ENCODE assay signal across 8 cellular contexts in the genomic region with DNA sequence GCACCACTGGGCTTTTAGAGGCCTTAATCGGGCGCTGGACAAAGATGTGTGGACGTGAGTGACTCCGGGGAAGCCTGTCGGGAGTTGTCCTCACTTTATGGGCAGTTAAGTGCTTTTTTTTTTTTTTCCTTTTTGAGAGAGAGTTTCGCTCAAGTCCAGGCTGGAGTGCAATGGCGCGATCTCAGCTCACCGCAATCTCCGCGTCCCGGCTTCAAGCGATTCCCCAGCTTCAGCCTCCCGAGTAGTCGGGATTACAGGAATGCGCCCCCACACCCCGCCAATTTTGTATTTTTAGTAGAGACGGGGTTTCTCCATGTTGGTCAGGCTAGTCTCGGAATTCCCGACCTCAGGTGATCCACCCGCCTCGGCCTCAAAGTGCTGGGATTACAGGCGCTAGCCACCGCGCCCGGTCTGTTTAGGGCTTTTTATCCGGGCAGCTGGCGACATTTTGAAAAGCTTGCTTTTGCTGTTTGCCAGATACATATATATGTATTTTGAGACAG. TPM values are rescaled to one million over a fixed set of nuclear protein-coding genes. Genes with fewer than 3 reads are reported as not detected.
DNase-seq lines count a peak whose midpoint lies in the region; ATAC-seq and TF ChIP-seq lines count a peak whose summit lies in the region.

No MANE protein-coding gene starts in this region.

- TF ChIP-seq CTCF in ascending aorta (IDR thresholded peaks at IDR 0.05), result no peak
- no peak for TF ChIP-seq CTCF in testis (IDR thresholded peaks at IDR 0.05)

- peak overlapping the region; percentile 73 for H3K27ac Mint-ChIP-seq in activated CD4-positive, alpha-beta T cell treated with anti-CD3 and anti-CD28 coated beads for 36 hours

- no peaks in the 10 kb centered on the region for H3K9me3 ChIP-seq in ascending aorta
- H3K9me3 ChIP-seq in testis, result no peaks in the 10 kb centered on the region

- H3K4me3 Mint-ChIP-seq in activated CD4-positive, alpha-beta T cell treated with anti-CD3 and anti-CD28 coated beads for 36 hours, result peak overlapping the region; percentile 84

- intact Hi-C loops in activated CD4-positive, alpha-beta T cell treated with anti-CD3 and anti-CD28 coated beads for 36 hours (cut with DNase I, micrococcal nuclease), result loop anchor here in 1 of 2 experiments (10.0 kb wide), 1 partner anchor 870 kb away; a partner anchor contains a TSS
- intact Hi-C loops in ascending aorta (cut with DNase I) (loop anchor here (5.0 to 10.0 kb wide), 2 partner anchors 347 to 570 kb away; no protein-coding TSS in a partner anchor), testis (cut with DNase I; ENCODE audit: low total_unique reads) (no loop called here)

- H3K27me3 ChIP-seq in ascending aorta (no peaks in the 10 kb centered on the region), testis (no peaks in the 10 kb centered on the region)

- H3K4me1 ChIP-seq in ascending aorta, result peaks cover 0 to 16% of the 10 kb centered on the region in 2 donors
- H3K4me1 ChIP-seq in testis, result peaks cover 23% of the 10 kb centered on the region

- H3K36me3 ChIP-seq in ascending aorta (no peaks in the 10 kb centered on the region), testis (ENCODE audit: low read depth, missing control alignments) (no peaks in the 10 kb centered on the region)

- H3K27ac ChIP-seq in ascending aorta (peak overlapping the region; percentile 89 to 96), testis (peak overlapping the region; percentile 92 to 99)

- H3K4me3 ChIP-seq in ascending aorta, result peak overlapping the region; percentile 98 to 100
- peak overlapping the region; percentile 89 to 99 for H3K4me3 ChIP-seq in testis

- H3K27me3 Mint-ChIP-seq in activated CD4-positive, alpha-beta T cell treated with anti-CD3 and anti-CD28 coated beads for 36 hours, result no peaks in the 10 kb centered on the region

- H3K36me3 Mint-ChIP-seq in activated CD4-positive, alpha-beta T cell treated with anti-CD3 and anti-CD28 coated beads for 36 hours (ENCODE audit: low read depth), result peaks cover 21% of the 10 kb centered on the region

- ATAC-seq in activated CD4-positive, alpha-beta T cell treated with anti-CD3 and anti-CD28 coated beads for 36 hours, result no peak
- ATAC-seq in HG03521 (IDR thresholded peaks at IDR 0.05; ENCODE audit: unreplicated experiment), result no peak

- POLR2A ChIA-PET in activated CD4-positive, alpha-beta T cell treated with anti-CD3 and anti-CD28 coated beads for 36 hours (lab: Charles Lee), result interaction anchor here (1.1 kb wide), 1 partner anchor 122 kb away, joined by 4 read pairs; a partner anchor contains a TSS

- DNase-seq in activated CD4-positive, alpha-beta T cell treated with anti-CD3 and anti-CD28 coated beads for 36 hours, result no peak
- no peak for DNase-seq in activated CD4-positive, alpha-beta T cell treated with anti-CD3 and anti-CD28 coated beads for 4 hours
- DNase-seq in ascending aorta (ENCODE audit: low spot score in 2 of 2) (no peak), kidney tubule cell (ENCODE audit: low spot score) (peak; percentile 44), testis (peak; percentile 39), SHP77 treated with DMSO at 0.1 percent for 48 hours (lab: John Stamatoyannopoulos, UW) (no peak), RKO (ENCODE audit: low spot score) (no peak)

- WGBS in testis, 2 donors, result 15 to 19% methylated on average over 19 to 28 of the region's 28 CpGs

- peaks cover 31% of the 10 kb centered on the region for H3K4me1 Mint-ChIP-seq in activated CD4-positive, alpha-beta T cell treated with anti-CD3 and anti-CD28 coated beads for 36 hours

- CTCF ChIA-PET in activated CD4-positive, alpha-beta T cell treated with anti-CD3 and anti-CD28 coated beads for 36 hours (lab: Charles Lee), result no interaction called here

- H3K9me3 Mint-ChIP-seq in activated CD4-positive, alpha-beta T cell treated with anti-CD3 and anti-CD28 coated beads for 36 hours (ENCODE audit: low read depth), result no peaks in the 10 kb centered on the region

- TF ChIP-seq POLR2A in testis (IDR thresholded peaks at IDR 0.05), result no peak

RNA-seq across cellular contexts. Expression of a gene that starts 1.5 kb away (rescaled TPM):
- total RNA-seq in activated CD4-positive, alpha-beta T cell treated with anti-CD3 and anti-CD28 coated beads for 36 hours, result 100 to 1,000 TPM; 119 to 166 TPM
- total RNA-seq in ascending aorta (11.8 TPM), testis (100 to 1,000 TPM; 107 to 136 TPM)
- 84.9 TPM for polyA plus RNA-seq in testis (ENCODE audit: insufficient read depth, low read depth, low replicate concordance)

Comparison
In these comparisons a context has a peak if more than half of its experiments do, and no peak if none do; other contexts are left out.
1. DNase-seq: peak in kidney tubule cell (single experiment) and testis (single experiment); none in activated CD4-positive, alpha-beta T cell treated with anti-CD3 and anti-CD28 coated beads for 36 hours (single experiment), activated CD4-positive, alpha-beta T cell treated with anti-CD3 and anti-CD28 coated beads for 4 hours (0 of 2), ascending aorta (0 of 2), SHP77 treated with DMSO at 0.1 percent for 48 hours (single experiment) and RKO (single experiment).